In genomic region chr2:237097326-237097910, GRCh38 we compare ENCODE assay signal across 23 cellular contexts. TPM values are rescaled to one million over a fixed set of nuclear protein-coding genes. Genes with fewer than 3 reads are reported as not detected.
DNase-seq lines count a peak whose midpoint lies in the region; ATAC-seq and TF ChIP-seq lines count a peak whose summit lies in the region.
"Had no signal": no experiment of that assay in that cellular context is flagged by ENCODE, and none has a peak within 500 bp of the region (broad histone marks: within the 10 kb centered on the region; RNA-seq: fewer than 3 reads in every experiment).

No MANE protein-coding gene starts in this region.

- H3K4me3 ChIP-seq in GM23248 (no peak overlapping the region), fibroblast of mammary gland (ENCODE audit: control insufficient read depth, low read depth, low read length) (no peak overlapping the region), gastrocnemius medialis (no peak overlapping the region)

- TF ChIP-seq CTCF in fibroblast of mammary gland (conservative IDR thresholded peaks at IDR 0.05; ENCODE audit: control insufficient read depth, insufficient read depth, low read depth, low read length): no peak
- TF ChIP-seq CTCF in gastrocnemius medialis (IDR thresholded peaks at IDR 0.05 in 4 of 5, conservative IDR thresholded peaks at IDR 0.05 in 1 of 5): no peak
- no peak for TF ChIP-seq CTCF in progenitor cell of endocrine pancreas (IDR thresholded peaks at IDR 0.05; ENCODE audit: unreplicated experiment)

- peaks cover 9% of the 10 kb centered on the region for H3K4me1 Mint-ChIP-seq in progenitor cell of endocrine pancreas (ENCODE audit: low read depth)
- H3K4me1 Mint-ChIP-seq: activated B cell treated with CpG ODN at 0.5 μM for 24 hours had no signal

- no peak overlapping the region for H3K27ac Mint-ChIP-seq in progenitor cell of endocrine pancreas
- H3K27ac Mint-ChIP-seq: activated B cell treated with CpG ODN at 0.5 μM for 24 hours; CD8-positive, alpha-beta T cell; memory B cell; naive thymus-derived CD4-positive, alpha-beta T cell had no signal

- H3K27ac ChIP-seq in GM23248 (peak overlapping the region; percentile 91), gastrocnemius medialis (peak overlapping the region; percentile 93 to 95 (median 94))

- no peaks in the 10 kb centered on the region for H3K9me3 Mint-ChIP-seq in progenitor cell of endocrine pancreas (ENCODE audit: low read depth)
- H3K9me3 Mint-ChIP-seq: activated B cell treated with CpG ODN at 0.5 μM for 24 hours; CD8-positive, alpha-beta T cell; memory B cell; naive thymus-derived CD4-positive, alpha-beta T cell had no signal

- H3K27me3 Mint-ChIP-seq in progenitor cell of endocrine pancreas: no peaks in the 10 kb centered on the region
- H3K27me3 Mint-ChIP-seq: activated B cell treated with CpG ODN at 0.5 μM for 24 hours; memory B cell; naive thymus-derived CD4-positive, alpha-beta T cell had no signal

- H3K9me2 ChIP-seq in GM23248 (ENCODE audit: insufficient read depth): no peaks in the 10 kb centered on the region

- TF ChIP-seq POLR2A in gastrocnemius medialis (IDR thresholded peaks at IDR 0.05): no peak

- H3K4me1 ChIP-seq in GM23248 (ENCODE audit: insufficient read depth): peaks cover 41% of the 10 kb centered on the region
- peaks cover 82 to 93% of the 10 kb centered on the region in 2 donors for H3K4me1 ChIP-seq in gastrocnemius medialis

- in situ Hi-C loops in GM23248 (cut with MboI): no loop called here
- in situ Hi-C loops in gastrocnemius medialis (cut with MboI; ENCODE audit: low sequenced_read_pairs in 4 of 4): loop anchor here in 1 of 4 donors (10.0 kb wide), 1 partner anchor 197 kb away; no protein-coding TSS in a partner anchor

- H3K79me2 ChIP-seq in GM23248 (ENCODE audit: insufficient read depth): peaks cover 46% of the 10 kb centered on the region

- H3K36me3 ChIP-seq in GM23248 (ENCODE audit: low read depth) (peaks cover 44% of the 10 kb centered on the region), gastrocnemius medialis (peaks cover 0 to 73% of the 10 kb centered on the region in 2 donors)

- ATAC-seq in gastrocnemius medialis: no peak
- ATAC-seq: CD8-positive, alpha-beta T cell; naive thymus-derived CD4-positive, alpha-beta T cell had no signal

- intact Hi-C loops in gastrocnemius medialis (cut with DNase I; ENCODE audit: low total_unique reads): no loop called here

- H3K9me3 ChIP-seq in GM23248 (ENCODE audit: low read depth) (no peaks in the 10 kb centered on the region), gastrocnemius medialis (no peaks in the 10 kb centered on the region)

- peak overlapping the region; percentile 64 for H3K4me2 ChIP-seq in GM23248 (ENCODE audit: unreplicated experiment)

- peak overlapping the region; percentile 65 for H3K9ac ChIP-seq in GM23248

- H2AFZ ChIP-seq in GM23248: no peak overlapping the region

- H4K20me1 ChIP-seq in GM23248 (ENCODE audit: insufficient read depth): no peaks in the 10 kb centered on the region

- H3K27me3 ChIP-seq in GM23248 (replicated peaks; ENCODE audit: insufficient read depth) (no peaks in the 10 kb centered on the region), gastrocnemius medialis (no peaks in the 10 kb centered on the region)

- DNase-seq in GM23248: peak; percentile 50
- DNase-seq in amniotic epithelial cell (ENCODE audit: low read depth): peak; percentile 57
- DNase-seq in fibroblast of mammary gland (ENCODE audit: low read depth): peak; percentile 64
- no peak for DNase-seq in gastrocnemius medialis
- no peak for DNase-seq in effector CD4-positive, alpha-beta T cell
- DNase-seq in progenitor cell of endocrine pancreas (ENCODE audit: low spot score, unreplicated experiment): no peak
- DNase-seq in NCI-H187 treated with DMSO at 0.1 percent for 48 hours (lab: John Stamatoyannopoulos, UW): no peak
- no peak for DNase-seq in hypothalamus (lab: John Stamatoyannopoulos, UW)
- DNase-seq: activated B cell treated with CpG ODN at 0.5 μM for 24 hours; activated CD4-positive, alpha-beta T cell treated with anti-CD3 and anti-CD28 coated beads, Interleukin-2, amount 50 U/mL, for 48 hours; activated CD8-positive, alpha-beta memory T cell treated with anti-CD3 and anti-CD28 coated beads, Interleukin-2, amount 50 U/mL, for 48 hours; activated gamma-delta T cell; caudate nucleus; CD8-positive, alpha-beta T cell; DMS53; MM.1S; naive thymus-derived CD4-positive, alpha-beta T cell; NCI-H1436 treated with DMSO at 0.1 percent for 48 hours; NCI-H2171 treated with DMSO at 0.1 percent for 48 hours; NCI-H526; occipital lobe; right cardiac atrium had no signal

- peaks cover 18% of the 10 kb centered on the region for H3K36me3 Mint-ChIP-seq in progenitor cell of endocrine pancreas (ENCODE audit: insufficient read depth)

- no peak overlapping the region for H3K4me3 Mint-ChIP-seq in progenitor cell of endocrine pancreas (ENCODE audit: low read depth)
- H3K4me3 Mint-ChIP-seq: activated B cell treated with CpG ODN at 0.5 μM for 24 hours; CD8-positive, alpha-beta T cell; memory B cell; naive thymus-derived CD4-positive, alpha-beta T cell had no signal

- 21 to 24% methylated on average over 2 of the region's 2 CpGs for WGBS in GM23248 (ENCODE audit: low coverage in 1 of 2, low lambda C conversion rate in 2 of 2, missing lambda C conversion rate in 2 of 2), 2 experiments

- peaks cover 40% of the 10 kb centered on the region for H3F3A ChIP-seq in GM23248 (ENCODE audit: insufficient read depth)

RNA-seq across cellular contexts. Expression of gene COPS8, which starts 11.7 kb away (rescaled TPM):
- 145 and 148 TPM in 2 replicates for total RNA-seq in GM23248 (2014; rRNA removed; shearing (Covaris generic))
- polyA plus RNA-seq in GM23248 (2016; fragmentation: Nextera tagmentation; extraction: Ambion mirVana): 164 and 168 TPM in 2 replicates
- total RNA-seq in gastrocnemius medialis: 100 to 1,000 TPM; 353 to 709 (median 642) TPM
- total RNA-seq in progenitor cell of endocrine pancreas: 46.4 and 48.2 TPM in 2 replicates

Comparison
In these comparisons a context has a peak if more than half of its experiments do, and no peak if none do; other contexts are left out.
1. DNase-seq: peak in GM23248 (single experiment), amniotic epithelial cell (single experiment) and fibroblast of mammary gland (single experiment); none in gastrocnemius medialis (0 of 2), effector CD4-positive, alpha-beta T cell (single experiment), progenitor cell of endocrine pancreas (single experiment), NCI-H187 treated with DMSO at 0.1 percent for 48 hours (single experiment) and hypothalamus (0 of 51).